In the genomic region with DNA sequence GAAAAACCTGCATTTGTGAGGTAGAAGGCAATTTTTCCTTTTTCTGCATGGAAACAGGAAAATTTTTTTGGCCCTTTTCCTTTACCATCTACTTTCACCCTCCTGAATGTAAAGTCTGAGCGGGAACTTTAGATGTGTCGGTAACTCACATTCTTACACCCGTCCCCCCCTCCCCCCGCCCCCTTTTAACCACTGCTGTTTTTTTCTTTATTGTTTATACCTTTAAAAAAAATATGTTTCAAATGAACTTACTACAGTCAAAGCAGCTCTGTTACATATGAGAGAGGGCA, we compare ENCODE assay signal across 1 cellular context.
TF ChIP-seq lines count a peak whose summit lies in the region.

No MANE protein-coding gene starts in this region.

TF ChIP-seq in GM23338, 12 proteins besides CTCF, POLR2A, EP300 and RAD21 (continued from another document):
- TF ChIP-seq, protein P1, sequence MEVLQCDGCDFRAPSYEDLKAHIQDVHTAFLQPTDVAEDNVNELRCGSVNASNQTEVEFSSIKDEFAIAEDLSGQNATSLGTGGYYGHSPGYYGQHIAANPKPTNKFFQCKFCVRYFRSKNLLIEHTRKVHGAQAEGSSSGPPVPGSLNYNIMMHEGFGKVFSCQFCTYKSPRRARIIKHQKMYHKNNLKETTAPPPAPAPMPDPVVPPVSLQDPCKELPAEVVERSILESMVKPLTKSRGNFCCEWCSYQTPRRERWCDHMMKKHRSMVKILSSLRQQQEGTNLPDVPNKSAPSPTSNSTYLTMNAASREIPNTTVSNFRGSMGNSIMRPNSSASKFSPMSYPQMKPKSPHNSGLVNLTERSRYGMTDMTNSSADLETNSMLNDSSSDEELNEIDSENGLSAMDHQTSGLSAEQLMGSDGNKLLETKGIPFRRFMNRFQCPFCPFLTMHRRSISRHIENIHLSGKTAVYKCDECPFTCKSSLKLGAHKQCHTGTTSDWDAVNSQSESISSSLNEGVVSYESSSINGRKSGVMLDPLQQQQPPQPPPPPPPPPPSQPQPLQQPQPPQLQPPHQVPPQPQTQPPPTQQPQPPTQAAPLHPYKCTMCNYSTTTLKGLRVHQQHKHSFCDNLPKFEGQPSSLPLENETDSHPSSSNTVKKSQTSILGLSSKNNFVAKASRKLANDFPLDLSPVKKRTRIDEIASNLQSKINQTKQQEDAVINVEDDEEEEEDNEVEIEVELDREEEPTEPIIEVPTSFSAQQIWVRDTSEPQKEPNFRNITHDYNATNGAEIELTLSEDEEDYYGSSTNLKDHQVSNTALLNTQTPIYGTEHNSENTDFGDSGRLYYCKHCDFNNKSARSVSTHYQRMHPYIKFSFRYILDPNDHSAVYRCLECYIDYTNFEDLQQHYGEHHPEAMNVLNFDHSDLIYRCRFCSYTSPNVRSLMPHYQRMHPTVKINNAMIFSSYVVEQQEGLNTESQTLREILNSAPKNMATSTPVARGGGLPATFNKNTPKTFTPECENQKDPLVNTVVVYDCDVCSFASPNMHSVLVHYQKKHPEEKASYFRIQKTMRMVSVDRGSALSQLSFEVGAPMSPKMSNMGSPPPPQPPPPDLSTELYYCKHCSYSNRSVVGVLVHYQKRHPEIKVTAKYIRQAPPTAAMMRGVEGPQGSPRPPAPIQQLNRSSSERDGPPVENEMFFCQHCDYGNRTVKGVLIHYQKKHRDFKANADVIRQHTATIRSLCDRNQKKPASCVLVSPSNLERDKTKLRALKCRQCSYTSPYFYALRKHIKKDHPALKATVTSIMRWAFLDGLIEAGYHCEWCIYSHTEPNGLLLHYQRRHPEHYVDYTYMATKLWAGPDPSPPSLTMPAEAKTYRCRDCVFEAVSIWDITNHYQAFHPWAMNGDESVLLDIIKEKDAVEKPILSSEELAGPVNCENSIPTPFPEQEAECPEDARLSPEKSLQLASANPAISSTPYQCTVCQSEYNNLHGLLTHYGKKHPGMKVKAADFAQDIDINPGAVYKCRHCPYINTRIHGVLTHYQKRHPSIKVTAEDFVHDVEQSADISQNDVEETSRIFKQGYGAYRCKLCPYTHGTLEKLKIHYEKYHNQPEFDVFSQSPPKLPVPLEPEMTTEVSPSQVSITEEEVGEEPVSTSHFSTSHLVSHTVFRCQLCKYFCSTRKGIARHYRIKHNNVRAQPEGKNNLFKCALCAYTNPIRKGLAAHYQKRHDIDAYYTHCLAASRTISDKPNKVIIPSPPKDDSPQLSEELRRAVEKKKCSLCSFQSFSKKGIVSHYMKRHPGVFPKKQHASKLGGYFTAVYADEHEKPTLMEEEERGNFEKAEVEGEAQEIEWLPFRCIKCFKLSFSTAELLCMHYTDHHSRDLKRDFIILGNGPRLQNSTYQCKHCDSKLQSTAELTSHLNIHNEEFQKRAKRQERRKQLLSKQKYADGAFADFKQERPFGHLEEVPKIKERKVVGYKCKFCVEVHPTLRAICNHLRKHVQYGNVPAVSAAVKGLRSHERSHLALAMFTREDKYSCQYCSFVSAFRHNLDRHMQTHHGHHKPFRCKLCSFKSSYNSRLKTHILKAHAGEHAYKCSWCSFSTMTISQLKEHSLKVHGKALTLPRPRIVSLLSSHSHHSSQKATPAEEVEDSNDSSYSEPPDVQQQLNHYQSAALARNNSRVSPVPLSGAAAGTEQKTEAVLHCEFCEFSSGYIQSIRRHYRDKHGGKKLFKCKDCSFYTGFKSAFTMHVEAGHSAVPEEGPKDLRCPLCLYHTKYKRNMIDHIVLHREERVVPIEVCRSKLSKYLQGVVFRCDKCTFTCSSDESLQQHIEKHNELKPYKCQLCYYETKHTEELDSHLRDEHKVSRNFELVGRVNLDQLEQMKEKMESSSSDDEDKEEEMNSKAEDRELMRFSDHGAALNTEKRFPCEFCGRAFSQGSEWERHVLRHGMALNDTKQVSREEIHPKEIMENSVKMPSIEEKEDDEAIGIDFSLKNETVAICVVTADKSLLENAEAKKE (CRISPR knock-in tag; IDR thresholded peaks at IDR 0.05): no peak
- TF ChIP-seq, protein P2, sequence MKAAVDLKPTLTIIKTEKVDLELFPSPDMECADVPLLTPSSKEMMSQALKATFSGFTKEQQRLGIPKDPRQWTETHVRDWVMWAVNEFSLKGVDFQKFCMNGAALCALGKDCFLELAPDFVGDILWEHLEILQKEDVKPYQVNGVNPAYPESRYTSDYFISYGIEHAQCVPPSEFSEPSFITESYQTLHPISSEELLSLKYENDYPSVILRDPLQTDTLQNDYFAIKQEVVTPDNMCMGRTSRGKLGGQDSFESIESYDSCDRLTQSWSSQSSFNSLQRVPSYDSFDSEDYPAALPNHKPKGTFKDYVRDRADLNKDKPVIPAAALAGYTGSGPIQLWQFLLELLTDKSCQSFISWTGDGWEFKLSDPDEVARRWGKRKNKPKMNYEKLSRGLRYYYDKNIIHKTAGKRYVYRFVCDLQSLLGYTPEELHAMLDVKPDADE (IDR thresholded peaks at IDR 0.05): no peak
